ENCODE assay signal across 14 cellular contexts in genomic region chr6:35107208-35107607, GRCh38. TPM values are rescaled to one million over a fixed set of nuclear protein-coding genes. Genes with fewer than 3 reads are reported as not detected.
A peak's percentile ranks its signal among the peaks of the same experiment; 100 is the strongest.
DNase-seq lines count a peak whose midpoint lies in the region; ATAC-seq and TF ChIP-seq lines count a peak whose summit lies in the region.
"Not testable (repeated sequence)": the region's sequence is repeated elsewhere in the genome, so short reads cannot be mapped to it uniquely, and the experiment has no call there.
"Had no signal": no experiment of that assay in that cellular context is flagged by ENCODE, and none has a peak within 500 bp of the region (broad histone marks: within the 10 kb centered on the region; RNA-seq: fewer than 3 reads in every experiment).

No MANE protein-coding gene starts in this region.

- peak; percentile 10 for DNase-seq in GM12864 (ENCODE audit: low read depth)
- not testable (repeated sequence) for DNase-seq in SJCRH30; activated CD4-positive, alpha-beta T cell treated with anti-CD3 and anti-CD28 coated beads, Interleukin-2, amount 10 ng/mL, durations not matched to agents 24 days and 14 days; left colon; stimulated activated effector memory CD8-positive, alpha-beta T cell treated with anti-CD3 and anti-CD28 coated beads, Interleukin-12 subunit alpha, Interleukin-12 subunit beta, amount 100 ng/mL, for 72 hours (ENCODE audit: low spot score in 2 of 2)
- peak; percentile 13 for DNase-seq in activated naive CD4-positive, alpha-beta T cell treated with Interleukin-2 at 50 U/mL for 16 hours

- H3K9ac ChIP-seq in KMS-11, result peak overlapping the region; percentile 75

- not testable (repeated sequence) for H3K27me3 Mint-ChIP-seq in activated CD4-positive, alpha-beta T cell treated with anti-CD3 and anti-CD28 coated beads, Interleukin-2, amount 10 ng/mL, durations not matched to agents 24 days and 14 days

- TF ChIP-seq CTCF in GM12864 (IDR thresholded peaks at IDR 0.05; ENCODE audit: low read depth, low read length, missing control alignments); KMS-11 (conservative IDR thresholded peaks at IDR 0.05; ENCODE audit: low read depth, low read length): not testable (repeated sequence)

- H3K9me3 Mint-ChIP-seq in activated CD4-positive, alpha-beta T cell treated with anti-CD3 and anti-CD28 coated beads, Interleukin-2, amount 10 ng/mL, durations not matched to agents 24 days and 14 days, result peaks cover 11% of the 10 kb centered on the region
- H3K9me3 Mint-ChIP-seq in stimulated activated effector memory CD8-positive, alpha-beta T cell treated with anti-CD3 and anti-CD28 coated beads, Interleukin-12 subunit alpha, Interleukin-12 subunit beta, amount 100 ng/mL, for 72 hours, result not testable (repeated sequence)

- peak overlapping the region; percentile 46 for H3K4me2 ChIP-seq in KMS-11

- not testable (repeated sequence) for H3K4me3 Mint-ChIP-seq in activated CD4-positive, alpha-beta T cell treated with anti-CD3 and anti-CD28 coated beads, Interleukin-2, amount 10 ng/mL, durations not matched to agents 24 days and 14 days
- H3K4me3 Mint-ChIP-seq in stimulated activated effector memory CD8-positive, alpha-beta T cell treated with anti-CD3 and anti-CD28 coated beads, Interleukin-12 subunit alpha, Interleukin-12 subunit beta, amount 100 ng/mL, for 72 hours, result peak overlapping the region; percentile 18

- H3K4me3 ChIP-seq in GM12864 (ENCODE audit: low read depth, low read length); KMS-11 (IDR thresholded peaks at IDR 0.05; ENCODE audit: insufficient read depth, low read depth, low read length); SJCRH30: not testable (repeated sequence)

- intact Hi-C loops in activated CD4-positive, alpha-beta T cell treated with anti-CD3 and anti-CD28 coated beads, Interleukin-2, amount 10 ng/mL, durations not matched to agents 24 days and 14 days (cut with micrococcal nuclease); left colon (cut with DNase I, micrococcal nuclease): not testable (repeated sequence)

- H3K4me1 Mint-ChIP-seq in activated CD4-positive, alpha-beta T cell treated with anti-CD3 and anti-CD28 coated beads, Interleukin-2, amount 10 ng/mL, durations not matched to agents 24 days and 14 days, result not testable (repeated sequence)
- peaks cover 13% of the 10 kb centered on the region for H3K4me1 Mint-ChIP-seq in stimulated activated effector memory CD8-positive, alpha-beta T cell treated with anti-CD3 and anti-CD28 coated beads, Interleukin-12 subunit alpha, Interleukin-12 subunit beta, amount 100 ng/mL, for 72 hours

- not testable (repeated sequence) for H3K27me3 ChIP-seq in KMS-11 (ENCODE audit: insufficient read depth, low read depth); SJCRH30

- H3K27ac ChIP-seq in KMS-11, result peak overlapping the region; percentile 98
- peak overlapping the region; percentile 77 for H3K27ac ChIP-seq in SJCRH30

- ATAC-seq in left colon, result peak; percentile 8
- ATAC-seq in stimulated activated effector memory CD8-positive, alpha-beta T cell treated with anti-CD3 and anti-CD28 coated beads, Interleukin-12 subunit alpha, Interleukin-12 subunit beta, amount 100 ng/mL, for 72 hours, result peak; percentile 71

- not testable (repeated sequence) for H3K79me2 ChIP-seq in KMS-11 (ENCODE audit: insufficient read depth, low read depth)

- H3K36me3 ChIP-seq in KMS-11 (ENCODE audit: insufficient read depth); SJCRH30: not testable (repeated sequence)

- not testable (repeated sequence) for H3K9me3 ChIP-seq in SJCRH30 (replicated peaks)

- H3K4me1 ChIP-seq in KMS-11 (ENCODE audit: low read depth, poor library complexity, severe bottlenecking) (peaks cover 41% of the 10 kb centered on the region), SJCRH30 (peaks cover 25% of the 10 kb centered on the region)

- not testable (repeated sequence) for H4K20me1 ChIP-seq in KMS-11 (ENCODE audit: insufficient read depth)

- peak overlapping the region; percentile 60; the same call in 1 of the 2 replicates for H2AFZ ChIP-seq in KMS-11 (ENCODE audit: low read depth)

- not testable (repeated sequence) for H3K36me3 Mint-ChIP-seq in activated CD4-positive, alpha-beta T cell treated with anti-CD3 and anti-CD28 coated beads, Interleukin-2, amount 10 ng/mL, durations not matched to agents 24 days and 14 days (ENCODE audit: low read depth); stimulated activated effector memory CD8-positive, alpha-beta T cell treated with anti-CD3 and anti-CD28 coated beads, Interleukin-12 subunit alpha, Interleukin-12 subunit beta, amount 100 ng/mL, for 72 hours

- peak overlapping the region; percentile 14 for H3K27ac Mint-ChIP-seq in activated CD4-positive, alpha-beta T cell treated with anti-CD3 and anti-CD28 coated beads, Interleukin-2, amount 10 ng/mL, durations not matched to agents 24 days and 14 days
- H3K27ac Mint-ChIP-seq in stimulated activated effector memory CD8-positive, alpha-beta T cell treated with anti-CD3 and anti-CD28 coated beads, Interleukin-12 subunit alpha, Interleukin-12 subunit beta, amount 100 ng/mL, for 72 hours, result peak overlapping the region; percentile 43

RNA-seq across cellular contexts. Expression of gene TCP11, which starts 33.9 kb away (rescaled TPM):
- not detected in 2 replicates for total RNA-seq in SJCRH30 (2014; rRNA removed; shearing (Covaris generic))
- not detected in 2 replicates for total RNA-seq in activated CD4-positive, alpha-beta T cell treated with anti-CD3 and anti-CD28 coated beads, Interleukin-2, amount 10 ng/mL, durations not matched to agents 24 days and 14 days
- total RNA-seq in left colon, result not detected
- total RNA-seq: CD8-positive, alpha-beta T cell; GM23338; H9; HT-29; M059J; Right ventricle myocardium inferior; RPMI7951 had no signal
